Comparison of ENCODE assay signal across 26 cellular contexts in genomic region chrX:138345801-138346200, GRCh38.
"Had no signal": no experiment of that assay in that cellular context is flagged by ENCODE, and none has a peak within 500 bp of the region (broad histone marks: within the 10 kb centered on the region; RNA-seq: fewer than 3 reads in every experiment).

No MANE protein-coding gene starts in this region.

- H3K9me3 ChIP-seq: esophagus squamous epithelium, gastroesophageal sphincter, left lung, lower lobe of right lung, ovary, right atrium auricular region, sigmoid colon, stomach had no signal

- H3K9ac ChIP-seq: neural progenitor cell had no signal

- DNase-seq: effector memory CD4-positive, alpha-beta T cell; esophagus squamous epithelium; foreskin fibroblast; glutamatergic neuron; immature natural killer cell; lower lobe of right lung; mesenchymal stem cell; midbrain; nucleus accumbens; ovary; sigmoid colon; stimulated activated CD4-positive, alpha-beta T cell treated with anti-CD3 and anti-CD28 coated beads, Interleukin-2, amount 100 ng/mL, for 24 hours; stimulated activated CD4-positive, alpha-beta T cell treated with anti-CD3 and anti-CD28 coated beads, Interleukin-4, amount 100 ng/mL, for 4 hours; stimulated activated naive B cell treated with anti-CD40 and anti-IgM and Interleukin-4, amounts not matched to agents 10 μg/mL and 1 μg/mL and 100 μg/mL, for 72 hours; stomach; substantia nigra had no signal

- H3K4me3 ChIP-seq: esophagus squamous epithelium, gastroesophageal sphincter, left lung, lower lobe of right lung, neural progenitor cell, ovary, right atrium auricular region, sigmoid colon, skin epidermis, stomach had no signal

- H3K4me2 ChIP-seq: neural progenitor cell had no signal

- H3K4me1 Mint-ChIP-seq: immature natural killer cell; neural progenitor cell; stimulated activated naive B cell treated with anti-CD40 and anti-IgM and Interleukin-4, amounts not matched to agents 10 μg/mL and 1 μg/mL and 100 μg/mL, for 72 hours had no signal

- H3K4me1 ChIP-seq: esophagus squamous epithelium, gastroesophageal sphincter, left lung, lower lobe of right lung, neural progenitor cell, right atrium auricular region, sigmoid colon, stomach had no signal

- H2AFZ ChIP-seq: neural progenitor cell had no signal

- H3K27me3 ChIP-seq: esophagus squamous epithelium, gastroesophageal sphincter, left lung, neural progenitor cell, ovary, right atrium auricular region, sigmoid colon, stomach had no signal

- ATAC-seq: gastroesophageal sphincter; left lung; lower lobe of right lung; natural killer cell treated with Interleukin-12 subunit alpha and Interleukin-12 subunit beta and Interleukin-15 and Interleukin-18, amount 100 ng/mL, for 72 hours; stimulated activated naive B cell treated with anti-CD40 and anti-IgM and Interleukin-4, amounts not matched to agents 10 μg/mL and 1 μg/mL and 100 μg/mL, for 72 hours had no signal

- H3K4me3 Mint-ChIP-seq: immature natural killer cell; natural killer cell treated with Interleukin-12 subunit alpha and Interleukin-12 subunit beta and Interleukin-15 and Interleukin-18, amount 100 ng/mL, for 72 hours; neural progenitor cell; stimulated activated naive B cell treated with anti-CD40 and anti-IgM and Interleukin-4, amounts not matched to agents 10 μg/mL and 1 μg/mL and 100 μg/mL, for 72 hours; type B pancreatic cell had no signal

- H3K36me3 ChIP-seq: esophagus squamous epithelium, gastroesophageal sphincter, left lung, lower lobe of right lung, neural progenitor cell, ovary, right atrium auricular region, sigmoid colon, stomach had no signal

- H3K36me3 Mint-ChIP-seq: immature natural killer cell; natural killer cell treated with Interleukin-12 subunit alpha and Interleukin-12 subunit beta and Interleukin-15 and Interleukin-18, amount 100 ng/mL, for 72 hours; neural progenitor cell; stimulated activated naive B cell treated with anti-CD40 and anti-IgM and Interleukin-4, amounts not matched to agents 10 μg/mL and 1 μg/mL and 100 μg/mL, for 72 hours; type B pancreatic cell had no signal

- H3K27ac Mint-ChIP-seq: immature natural killer cell; natural killer cell treated with Interleukin-12 subunit alpha and Interleukin-12 subunit beta and Interleukin-15 and Interleukin-18, amount 100 ng/mL, for 72 hours; neural progenitor cell; stimulated activated naive B cell treated with anti-CD40 and anti-IgM and Interleukin-4, amounts not matched to agents 10 μg/mL and 1 μg/mL and 100 μg/mL, for 72 hours; type B pancreatic cell had no signal

- H3K9me3 Mint-ChIP-seq: immature natural killer cell; natural killer cell treated with Interleukin-12 subunit alpha and Interleukin-12 subunit beta and Interleukin-15 and Interleukin-18, amount 100 ng/mL, for 72 hours; stimulated activated naive B cell treated with anti-CD40 and anti-IgM and Interleukin-4, amounts not matched to agents 10 μg/mL and 1 μg/mL and 100 μg/mL, for 72 hours; type B pancreatic cell had no signal

- H3K27ac ChIP-seq: esophagus squamous epithelium, gastroesophageal sphincter, left lung, lower lobe of right lung, neural progenitor cell, ovary, right atrium auricular region, sigmoid colon, skin epidermis, stomach had no signal

- FAIRE-seq: endometrium, keratinocyte, urothelium cell line had no signal

- H3K27me3 Mint-ChIP-seq: natural killer cell treated with Interleukin-12 subunit alpha and Interleukin-12 subunit beta and Interleukin-15 and Interleukin-18, amount 100 ng/mL, for 72 hours; stimulated activated naive B cell treated with anti-CD40 and anti-IgM and Interleukin-4, amounts not matched to agents 10 μg/mL and 1 μg/mL and 100 μg/mL, for 72 hours; type B pancreatic cell had no signal
